8 cellular contexts compared by ENCODE assay signal in the genomic region with DNA sequence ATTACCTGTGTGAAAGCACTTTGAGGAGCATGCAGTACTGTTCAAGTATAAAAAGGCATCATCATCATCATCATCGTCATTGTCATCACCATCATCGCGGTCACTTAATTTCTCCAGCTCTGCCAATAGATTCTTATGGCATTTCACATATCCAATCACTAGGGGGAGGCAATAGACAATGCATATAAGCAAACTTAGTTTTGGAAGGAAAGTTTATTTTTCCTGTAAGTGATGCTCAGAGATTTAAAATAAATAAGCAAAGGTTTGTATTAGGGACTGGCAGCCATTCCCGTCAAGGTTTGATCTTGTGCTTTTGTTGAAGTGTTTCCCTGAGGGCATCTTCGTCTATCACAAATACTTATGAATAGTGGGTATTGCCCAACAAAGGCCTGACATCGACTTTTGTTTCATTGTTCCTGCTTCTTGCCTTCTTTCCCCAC.
A peak's percentile ranks its signal among the peaks of the same experiment; 100 is the strongest.
DNase-seq lines count a peak whose midpoint lies in the region; ATAC-seq lines count a peak whose summit lies in the region.

No MANE protein-coding gene starts in this region.

- H3K9me3 ChIP-seq in CD4-positive, CD25-positive, alpha-beta regulatory T cell (ENCODE audit: control insufficient read depth in 2 of 2, low read length in 2 of 2): no peaks in the 10 kb centered on the region

- ATAC-seq in CD4-positive, CD25-positive, alpha-beta regulatory T cell (ENCODE audit: low read depth in 2 of 2): no peak
- no peak for ATAC-seq in GM19452 (IDR thresholded peaks at IDR 0.05; ENCODE audit: unreplicated experiment)

- H3K36me3 ChIP-seq in CD4-positive, CD25-positive, alpha-beta regulatory T cell (ENCODE audit: control insufficient read depth, insufficient read depth, low read length): no peaks in the 10 kb centered on the region

- no peak overlapping the region for H3K4me3 ChIP-seq in CD4-positive, CD25-positive, alpha-beta regulatory T cell (ENCODE audit: low read depth, low read length)

- DNase-seq in CD4-positive, CD25-positive, alpha-beta regulatory T cell: peak in 2 of 3 donors; percentile 2 to 34
- DNase-seq in HT1080 (ENCODE audit: low read depth) (peak; percentile 44), RPMI8226 (peak; percentile 21), fibroblast of peridontal ligament (ENCODE audit: extremely low read depth) (peak; percentile 83), renal cortical epithelial cell (ENCODE audit: low read depth) (peak; percentile 78), substantia nigra (lab: John Stamatoyannopoulos, UW) (no peak), posterior vena cava (ENCODE audit: low spot score) (no peak)

- intact Hi-C loops in posterior vena cava (cut with DNase I): loop anchor here (10.0 kb wide), 4 partner anchors 627 to 767 kb away; no protein-coding TSS in a partner anchor

- H3K4me3 Mint-ChIP-seq in CD4-positive, CD25-positive, alpha-beta regulatory T cell: no peak overlapping the region

- no peaks in the 10 kb centered on the region for H3K4me1 ChIP-seq in CD4-positive, CD25-positive, alpha-beta regulatory T cell (ENCODE audit: control insufficient read depth, insufficient read depth, low read length, poor library complexity, severe bottlenecking)

- peaks cover 0 to 2% (median 0%) of the 10 kb centered on the region in 7 donors for H3K9me3 Mint-ChIP-seq in CD4-positive, CD25-positive, alpha-beta regulatory T cell

- no peaks in the 10 kb centered on the region for H3K36me3 Mint-ChIP-seq in CD4-positive, CD25-positive, alpha-beta regulatory T cell

- no peak overlapping the region for H3K27ac Mint-ChIP-seq in CD4-positive, CD25-positive, alpha-beta regulatory T cell

- H3K27me3 Mint-ChIP-seq in CD4-positive, CD25-positive, alpha-beta regulatory T cell: peaks cover 4% of the 10 kb centered on the region

- H3K27me3 ChIP-seq in CD4-positive, CD25-positive, alpha-beta regulatory T cell (ENCODE audit: control insufficient read depth, insufficient read depth, low read length): no peaks in the 10 kb centered on the region

- H3K27ac ChIP-seq in CD4-positive, CD25-positive, alpha-beta regulatory T cell (ENCODE audit: insufficient read depth, low read length, poor library complexity, severe bottlenecking): no peak overlapping the region
- no peak overlapping the region for H3K27ac ChIP-seq in substantia nigra (ENCODE audit: low read depth, low read length, poor library complexity, severe bottlenecking)

- H3K4me1 Mint-ChIP-seq in CD4-positive, CD25-positive, alpha-beta regulatory T cell: no peaks in the 10 kb centered on the region

Comparison
In these comparisons a context has a peak if more than half of its experiments do, and no peak if none do; other contexts are left out.
1. DNase-seq: peak in CD4-positive, CD25-positive, alpha-beta regulatory T cell (2 of 3), HT1080 (single experiment), RPMI8226 (single experiment), fibroblast of peridontal ligament (single experiment) and renal cortical epithelial cell (single experiment); none in substantia nigra (0 of 49) and posterior vena cava (single experiment).